Comparison of ENCODE assay signal across 8 cellular contexts in the genomic region with DNA sequence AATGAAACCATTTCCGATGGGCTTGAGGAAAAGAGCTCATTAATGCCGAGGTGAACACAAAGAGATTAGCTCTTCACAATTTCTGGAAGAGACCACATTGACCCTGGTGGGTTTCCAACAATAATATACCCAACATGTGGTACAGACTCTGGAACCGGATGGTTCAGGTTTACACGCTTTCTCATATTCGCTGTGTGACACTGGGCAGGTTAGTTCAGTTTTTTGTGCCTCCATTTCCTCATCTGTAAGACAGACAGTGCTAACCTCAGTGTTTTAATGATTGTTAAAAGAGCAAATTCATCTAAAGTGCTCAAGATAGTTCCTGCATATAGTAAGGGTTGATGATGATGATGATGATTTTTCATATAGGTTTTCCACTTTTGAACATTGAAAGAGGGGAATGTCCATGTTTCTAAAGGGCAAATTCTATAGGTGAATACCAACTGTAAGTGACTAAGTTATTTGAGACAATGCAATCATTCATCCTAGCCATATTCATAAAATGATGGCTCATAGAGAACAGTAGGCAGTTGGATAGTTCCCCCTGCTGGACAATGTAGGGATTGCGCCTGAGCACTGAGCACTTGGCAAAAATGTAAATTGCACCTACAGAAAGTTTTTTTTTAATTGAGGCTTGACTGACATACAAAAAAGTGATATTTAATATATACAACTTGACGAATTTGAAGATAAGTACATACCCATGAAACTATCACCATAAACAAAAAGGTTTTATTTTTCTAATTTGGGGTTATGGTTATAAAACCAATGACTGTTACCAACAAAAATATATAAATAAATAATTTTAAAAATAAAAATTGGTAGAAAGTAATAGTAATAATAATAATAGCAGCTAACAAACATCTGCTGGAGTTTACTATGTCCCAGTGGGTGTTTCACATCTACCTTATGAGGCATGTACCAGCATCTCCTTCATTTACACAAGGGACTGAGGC. TPM values are rescaled to one million over a fixed set of nuclear protein-coding genes. Genes with fewer than 3 reads are reported as not detected.
DNase-seq lines count a peak whose midpoint lies in the region; ATAC-seq and TF ChIP-seq lines count a peak whose summit lies in the region.

No MANE protein-coding gene starts in this region.

- H3K9me3 ChIP-seq in left lung = no peaks in the 10 kb centered on the region

- DNase-seq in DMS79 (lab: John Stamatoyannopoulos, UW) = peak; percentile 76
- DNase-seq in NCI-H226 = peak; percentile 15
- peak; percentile 50 for DNase-seq in activated CD4-positive, CD25-positive, alpha-beta regulatory T cell treated with anti-CD3 and anti-CD28 coated beads, Interleukin-2, amount 50 U/mL, for 16 hours (ENCODE audit: low read depth, low spot score)
- peak in 36 of 61 donors; percentile 2 to 85 (median 36) for DNase-seq in caudate nucleus (lab: John Stamatoyannopoulos, UW)
- peak in 1 of 2 donors; percentile 44 for DNase-seq in left lung
- DNase-seq in stimulated activated CD4-positive, alpha-beta T cell treated with anti-CD3 and anti-CD28 coated beads, TNF-alpha, amount 100 ng/mL, for 1 hour (ENCODE audit: low read depth in 3 of 3, low spot score in 1 of 3) = peak; percentile 40 to 66 (median 60)
- DNase-seq in HPDE6-E6E7 (ENCODE audit: extremely low spot score) = no peak

- H3K4me1 ChIP-seq in left lung = peaks cover 0 to 13% of the 10 kb centered on the region in 2 donors

- TF ChIP-seq CTCF in left lung (IDR thresholded peaks at IDR 0.05) = peak; percentile 94 to 96

- intact Hi-C loops in left lung (cut with DNase I) = loop anchor here in 1 of 2 donors (5.0 kb wide), 1 partner anchor 107 kb away; no protein-coding TSS in a partner anchor

- H3K27ac ChIP-seq in caudate nucleus (ENCODE audit: low read depth, low read length) = no peak overlapping the region
- no peak overlapping the region for H3K27ac ChIP-seq in left lung

- ATAC-seq in HG02623 (IDR thresholded peaks at IDR 0.05; ENCODE audit: unreplicated experiment) (peak; percentile 61), left lung (peak; percentile 45)

- H3K4me3 ChIP-seq in left lung = no peak overlapping the region

- H3K36me3 ChIP-seq in left lung = no peaks in the 10 kb centered on the region

- H3K27me3 ChIP-seq in left lung = peaks cover 29 to 50% of the 10 kb centered on the region in 2 donors

RNA-seq across cellular contexts. Expression of a gene that starts 2.1 kb away (rescaled TPM):
- 10 to 100 TPM; 31.4 to 64.9 TPM for total RNA-seq in left lung

RNA-seq across cellular contexts. Expression of a gene that starts 52.4 kb away (rescaled TPM):
- total RNA-seq in left lung = 10 to 100 TPM; 16.9 to 22.6 TPM
